ENCODE assay signal across 7 cellular contexts in the genomic region with DNA sequence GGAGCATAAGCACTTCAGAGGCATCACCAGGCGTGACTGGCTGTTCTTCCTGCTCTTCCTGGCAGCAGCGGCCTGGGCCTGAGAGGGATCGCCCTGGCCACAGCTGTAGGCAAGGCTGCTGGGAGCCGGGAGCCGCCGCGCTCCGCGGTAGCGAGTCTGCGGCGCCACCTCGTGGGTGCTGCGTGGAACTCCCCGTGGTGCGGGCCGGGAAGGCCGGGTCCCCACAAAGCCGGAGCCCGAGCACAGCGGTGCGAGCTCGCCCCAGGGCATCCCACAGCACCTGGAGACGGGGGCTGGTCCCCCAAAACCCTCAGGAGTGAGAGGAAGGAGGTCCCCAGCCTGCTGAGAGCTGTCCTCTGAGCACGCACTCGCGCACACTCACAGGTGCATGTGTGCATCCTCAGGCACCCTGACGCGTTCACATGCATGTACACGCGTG.
A peak's percentile ranks its signal among the peaks of the same experiment; 100 is the strongest.
DNase-seq lines count a peak whose midpoint lies in the region; ATAC-seq and TF ChIP-seq lines count a peak whose summit lies in the region.
"Not testable (repeated sequence)": the region's sequence is repeated elsewhere in the genome, so short reads cannot be mapped to it uniquely, and the experiment has no call there.

No MANE protein-coding gene starts in this region.

- H3K36me3 ChIP-seq in lower lobe of right lung = not testable (repeated sequence)

- intact Hi-C loops in Right ventricle myocardium superior (cut with DNase I); lower lobe of right lung (cut with DNase I); sciatic nerve (cut with DNase I): not testable (repeated sequence)

- not testable (repeated sequence) for H3K4me1 ChIP-seq in lower lobe of right lung

- H3K27me3 ChIP-seq in lower lobe of right lung (ENCODE audit: low read depth) = not testable (repeated sequence)

- not testable (repeated sequence) for H3K9me3 ChIP-seq in lower lobe of right lung

- not testable (repeated sequence) for TF ChIP-seq CTCF in LNCaP clone FGC (IDR thresholded peaks at IDR 0.05; ENCODE audit: control insufficient read depth, extremely low read depth, insufficient read depth); cardiac fibroblast (IDR thresholded peaks at IDR 0.05; ENCODE audit: low read depth, low read length)
- peak; percentile 34 for TF ChIP-seq CTCF in lower lobe of right lung (IDR thresholded peaks at IDR 0.05)

- ATAC-seq in Right ventricle myocardium superior (ENCODE audit: poor library complexity); lower lobe of right lung; sciatic nerve: not testable (repeated sequence)

- DNase-seq in Daoy (ENCODE audit: low read depth) (peak; percentile 75), LNCaP clone FGC (ENCODE audit: low read depth) (peak; percentile 0), SK-MEL-5 (ENCODE audit: low read depth, low spot score) (peak; percentile 1), cardiac fibroblast (ENCODE audit: low read depth in 2 of 2) (peak; percentile 1 to 53), Right ventricle myocardium superior (peak; percentile 77), lower lobe of right lung (peak; percentile 67), sciatic nerve (ENCODE audit: low spot score) (peak; percentile 74)

- not testable (repeated sequence) for H3K27ac ChIP-seq in lower lobe of right lung

- in situ Hi-C loops in SK-MEL-5 (cut with HindIII; ENCODE audit: low pct_unique_long_range_greater_than_20kb, low sequenced_read_pairs) = not testable (repeated sequence)

- H3K4me3 ChIP-seq in LNCaP clone FGC (ENCODE audit: low read depth, low read length); cardiac fibroblast (replicated peaks in 1 of 2; ENCODE audit: low read depth in 2 of 2, low read length in 2 of 2); lower lobe of right lung: not testable (repeated sequence)

Comparison
In these comparisons a context has a peak if more than half of its experiments do, and no peak if none do; other contexts are left out.
1. DNase-seq: peak in every context shown above with its lines; median percentile 77 in Right ventricle myocardium superior; 75 in Daoy; 74 in sciatic nerve; 67 in lower lobe of right lung; 27 in cardiac fibroblast; 1 in SK-MEL-5; 0 in LNCaP clone FGC.